ENCODE assay signal across 27 cellular contexts in the genomic region with DNA sequence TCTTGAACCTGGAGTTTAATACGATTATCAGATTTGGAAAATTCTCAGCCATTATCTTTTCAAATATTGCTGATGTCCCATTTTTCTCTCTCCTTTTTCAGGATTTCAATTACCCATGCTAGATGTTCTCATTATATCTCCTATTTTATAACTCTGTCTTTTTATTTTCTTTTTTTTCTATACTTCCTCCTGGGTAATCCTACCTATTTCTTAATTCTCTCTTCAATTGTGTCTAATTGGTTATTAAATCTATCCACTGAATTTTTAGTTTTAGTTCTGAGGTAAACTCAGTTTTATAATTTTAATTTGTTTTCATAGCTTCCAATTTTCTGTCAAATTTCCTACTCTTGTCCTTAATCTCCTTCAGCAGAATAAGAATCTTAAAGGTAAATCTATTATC. TPM values are rescaled to one million over a fixed set of nuclear protein-coding genes. Genes with fewer than 3 reads are reported as not detected.
"Had no signal": no experiment of that assay in that cellular context is flagged by ENCODE, and none has a peak within 500 bp of the region (broad histone marks: within the 10 kb centered on the region; RNA-seq: fewer than 3 reads in every experiment).

No MANE protein-coding gene starts in this region.

- H3K9me3 ChIP-seq: ovary, sigmoid colon, thyroid gland, upper lobe of left lung, vagina had no signal

- H3K79me2 ChIP-seq: parathyroid adenoma had no signal

- FAIRE-seq: urothelium cell line had no signal

- H3K4me2 ChIP-seq: neural progenitor cell had no signal

- H3K9ac ChIP-seq: neural progenitor cell, parathyroid adenoma had no signal

- ATAC-seq: natural killer cell; psoas muscle; right cardiac atrium; right lobe of liver; stimulated activated effector memory CD8-positive, alpha-beta T cell treated with anti-CD3 and anti-CD28 coated beads, Interleukin-12 subunit alpha, Interleukin-12 subunit beta, amount 100 ng/mL, for 72 hours; stimulated activated naive B cell treated with anti-CD40 and anti-IgM and Interleukin-4, amounts not matched to agents 10 μg/mL and 1 μg/mL and 100 μg/mL, for 72 hours had no signal

- H3K4me3 ChIP-seq: neural progenitor cell, ovary, psoas muscle, right lobe of liver, sigmoid colon, stomach, thoracic aorta, thyroid gland, tibial nerve, upper lobe of left lung, vagina had no signal

- DNase-seq: natural killer cell; occipital lobe; ovary; posterior cingulate gyrus; psoas muscle; right cardiac atrium; right lobe of liver; sigmoid colon; small intestine; stimulated activated CD4-positive, alpha-beta T cell treated with anti-CD3 and anti-CD28 coated beads, Interleukin-15, amount 100 ng/mL, for 24 hours; stimulated activated CD4-positive, alpha-beta T cell treated with anti-CD3 and anti-CD28 coated beads, Interleukin-2, amount 100 ng/mL, for 24 hours; stimulated activated CD4-positive, alpha-beta T cell treated with anti-CD3 and anti-CD28 coated beads, Interleukin-2, amount 100 ng/mL, for 48 hours; stimulated activated CD4-positive, alpha-beta T cell treated with anti-CD3 and anti-CD28 coated beads, Interleukin-4, amount 100 ng/mL, for 24 hours; stimulated activated naive B cell treated with anti-CD40 and anti-IgM and Interleukin-4, amounts not matched to agents 10 μg/mL and 1 μg/mL and 100 μg/mL, for 72 hours; stimulated activated naive CD4-positive, alpha-beta T cell treated with Interleukin-2 at 50 U/mL for 16 hours; stomach; thyroid gland; trophoblast cell; upper lobe of left lung had no signal

- H3K4me1 ChIP-seq: neural progenitor cell, parathyroid adenoma, psoas muscle, sigmoid colon, stomach, thyroid gland, tibial nerve, upper lobe of left lung, vagina had no signal

- H3K27ac ChIP-seq: neural progenitor cell, ovary, parathyroid adenoma, psoas muscle, right lobe of liver, sigmoid colon, stomach, thoracic aorta, thyroid gland, tibial nerve, upper lobe of left lung, vagina had no signal

- H3K27me3 ChIP-seq: neural progenitor cell, ovary, right lobe of liver, sigmoid colon, stomach, thyroid gland, tibial nerve, upper lobe of left lung, vagina had no signal

- H3K36me3 ChIP-seq: neural progenitor cell, ovary, right lobe of liver, sigmoid colon, stomach, thoracic aorta, thyroid gland, tibial nerve, upper lobe of left lung, vagina had no signal

- H2AFZ ChIP-seq: neural progenitor cell, parathyroid adenoma had no signal

RNA-seq across cellular contexts. Expression of a gene that starts 15.6 kb away (rescaled TPM):
- total RNA-seq: natural killer cell had no signal
- polyA plus RNA-seq: neural cell had no signal
